8 cellular contexts compared by ENCODE assay signal in genomic region chr3:197298341-197298857, GRCh38. TPM values are rescaled to one million over a fixed set of nuclear protein-coding genes. Genes with fewer than 3 reads are reported as not detected.
DNase-seq lines count a peak whose midpoint lies in the region; ATAC-seq, FAIRE-seq and TF ChIP-seq lines count a peak whose summit lies in the region.

Gene DLG1, minus strand, starts transcription at chr3:197298612. Its CDS starts 1,408 bp downstream, at chr3:197297204.

- H3K79me2 ChIP-seq in keratinocyte (ENCODE audit: control insufficient read depth, insufficient read depth, low read length), result peaks cover 59% of the 10 kb centered on the region

- peak within 1 kb of the TSS; percentile 99 for H3K4me2 ChIP-seq in keratinocyte (ENCODE audit: control insufficient read depth, extremely low read depth, insufficient read depth, low read depth, low read length)

- no peak for TF ChIP-seq CTCF in AG04449 (IDR thresholded peaks at IDR 0.05; ENCODE audit: insufficient read depth, low read length, missing control alignments)
- TF ChIP-seq CTCF in WTC11 (IDR thresholded peaks at IDR 0.05), result no peak
- no peak for TF ChIP-seq CTCF in keratinocyte (optimal IDR thresholded peaks at IDR 0.05 in 1 of 3, IDR thresholded peaks at IDR 0.05 in 1 of 3, conservative IDR thresholded peaks at IDR 0.05 in 1 of 3; ENCODE audit: extremely low read depth in 1 of 3, insufficient read depth in 2 of 3, low read length in 3 of 3)

- H3K4me1 Mint-ChIP-seq in WTC11, result peaks cover 18% of the 10 kb centered on the region

- peaks cover 3 to 15% of the 10 kb centered on the region in 2 experiments for H3K36me3 ChIP-seq in keratinocyte (ENCODE audit: control insufficient read depth in 2 of 2, extremely low read depth in 1 of 2, insufficient read depth in 2 of 2, low read length in 2 of 2)

- peak within 1 kb of the TSS; percentile 95 for H3K4me3 Mint-ChIP-seq in WTC11

- H3K9me1 ChIP-seq in keratinocyte (ENCODE audit: control insufficient read depth, extremely low read depth, insufficient read depth, low read length), result no peaks in the 10 kb centered on the region

- no peaks in the 10 kb centered on the region for H3K27me3 ChIP-seq in keratinocyte (ENCODE audit: control insufficient read depth, extremely low read depth, insufficient read depth, low read length)

- POLR2A ChIA-PET in AG04449 (lab: Yijun Ruan, JAX) (interaction anchor here (0.7 to 1.6 kb wide), 5 partner anchors 8 to 202 kb away, joined by 3 to 9 read pairs (median 4); no protein-coding TSS in a partner anchor), WTC11 (lab: Charles Lee) (interaction anchor here (1.0 kb wide), 1 partner anchor 45 kb away, joined by 3 read pairs; no protein-coding TSS in a partner anchor)

- peaks cover 51% of the 10 kb centered on the region for H3K4me1 ChIP-seq in keratinocyte (ENCODE audit: control insufficient read depth, extremely low read depth, insufficient read depth, low read length)

- no peak for FAIRE-seq in keratinocyte (lab: Jason Lieb, UNC)

- no peaks in the 10 kb centered on the region for H3K9me3 ChIP-seq in keratinocyte (ENCODE audit: control insufficient read depth, low read depth, low read length)

- peaks cover 10% of the 10 kb centered on the region for H3K36me3 Mint-ChIP-seq in WTC11

- H3K4me3 ChIP-seq in AG04449 (ENCODE audit: low read depth, low read length), result peak within 1 kb of the TSS; percentile 87
- H3K4me3 ChIP-seq in keratinocyte (ENCODE audit: control insufficient read depth in 2 of 3, extremely low read depth in 1 of 3, insufficient read depth in 2 of 3, low read depth in 1 of 3, low read length in 3 of 3), result peak within 1 kb of the TSS; percentile 79 to 86 (median 86)

- peak within 1 kb of the TSS; percentile 88 for H3K27ac Mint-ChIP-seq in WTC11

- DNase-seq in AG04449 (ENCODE audit: low read depth, low spot score) (no peak), NCI-H2227 (lab: John Stamatoyannopoulos, UW; ENCODE audit: unreplicated experiment) (peak; percentile 90), WTC11 (ENCODE audit: low spot score) (peak; percentile 82), caudate nucleus (lab: John Stamatoyannopoulos, UW) (peak in 55 of 61 donors; percentile 25 to 88 (median 73)), keratinocyte (ENCODE audit: low read depth, low spot score) (peak; percentile 82)
- peak; percentile 57 to 80 for DNase-seq in stimulated activated CD4-positive, alpha-beta T cell treated with anti-CD3 and anti-CD28 coated beads, Interleukin-15, amount 100 ng/mL, for 1 hour (ENCODE audit: low read depth in 1 of 2, low spot score in 1 of 2)

- ATAC-seq in GM18907 (IDR thresholded peaks at IDR 0.05; ENCODE audit: unreplicated experiment) (peak; percentile 62), HG03139 (IDR thresholded peaks at IDR 0.05; ENCODE audit: unreplicated experiment) (peak; percentile 52), WTC11 (peak; percentile 74)

- CTCF ChIA-PET in AG04449 (lab: Yijun Ruan, JAX), result interaction anchor here (1.3 to 1.5 kb wide), 2 partner anchors 9 to 42 kb away, joined by 4 to 6 read pairs; no protein-coding TSS in a partner anchor
- CTCF ChIA-PET in WTC11 (lab: Charles Lee), result interaction anchor here (0.6 to 1.7 kb wide), 8 partner anchors 41 to 223 kb away, joined by 3 to 7 read pairs (median 4); no protein-coding TSS in a partner anchor

- peak within 1 kb of the TSS; percentile 85 for H3K9ac ChIP-seq in keratinocyte (ENCODE audit: control insufficient read depth, extremely low read depth, insufficient read depth, low read length)

- peak within 1 kb of the TSS; percentile 86 for H3K27ac ChIP-seq in caudate nucleus (ENCODE audit: low read depth, low read length)
- peak within 1 kb of the TSS; percentile 78 for H3K27ac ChIP-seq in keratinocyte (ENCODE audit: control insufficient read depth, insufficient read depth, low read length)

- H2AFZ ChIP-seq in keratinocyte (ENCODE audit: control insufficient read depth, low read length), result peak within 1 kb of the TSS; percentile 70

- dilution Hi-C loops in keratinocyte (cut with MboI; ENCODE audit: extremely low pct_ligation_motif_present, low sequenced_read_pairs), result no loop called here

- no peaks in the 10 kb centered on the region for H3K9me3 Mint-ChIP-seq in WTC11

- H3K27me3 Mint-ChIP-seq in WTC11 (ENCODE audit: low read depth), result no peaks in the 10 kb centered on the region

- no peaks in the 10 kb centered on the region for H4K20me1 ChIP-seq in keratinocyte (ENCODE audit: control insufficient read depth, extremely low read depth, insufficient read depth, low read length)

TF ChIP-seq in WTC11, 78 proteins besides CTCF, POLR2A, EP300 and RAD21 (continues in another document):
- TF ChIP-seq FOXK1 (CRISPR knock-in tag; IDR thresholded peaks at IDR 0.05) (peak; percentile 23; the same call in 1 of the 2 replicates), HMGXB4 (CRISPR knock-in tag; IDR thresholded peaks at IDR 0.05) (no peak; the same call in 1 of the 2 replicates), ETV6 (CRISPR knock-in tag; IDR thresholded peaks at IDR 0.05) (0 out of 2 replicates have a peak, but pooled peaks have one; percentile 22), AFF4 (CRISPR knock-in tag; IDR thresholded peaks at IDR 0.05; ENCODE audit: borderline replicate concordance) (0 out of 2 replicates have a peak, but pooled peaks have one; percentile 13), SP1 (CRISPR knock-in tag; conservative IDR thresholded peaks at IDR 0.05) (peak; percentile 51; the same call in 1 of the 2 replicates), SMAD3 (CRISPR knock-in tag; IDR thresholded peaks at IDR 0.05; ENCODE audit: borderline replicate concordance) (peak; percentile 80), OVOL2 (CRISPR knock-in tag; IDR thresholded peaks at IDR 0.05; ENCODE audit: borderline replicate concordance) (no peak), CREM (CRISPR knock-in tag; IDR thresholded peaks at IDR 0.05) (0 out of 2 replicates have a peak, but pooled peaks have one; percentile 24), ELF4 (CRISPR knock-in tag; IDR thresholded peaks at IDR 0.05; ENCODE audit: low read depth) (no peak), ZNF396 (CRISPR knock-in tag; IDR thresholded peaks at IDR 0.05; ENCODE audit: borderline replicate concordance) (no peak), NFATC4 (CRISPR knock-in tag; IDR thresholded peaks at IDR 0.05) (no peak), ATF2 (CRISPR knock-in tag; IDR thresholded peaks at IDR 0.05; ENCODE audit: borderline replicate concordance, low read depth) (no peak)

RNA-seq across cellular contexts. Expression of gene DLG1, which starts in this region (rescaled TPM):
- 72.0 to 81.1 TPM (median 72.7 TPM) in 3 replicates for total RNA-seq in WTC11 (2021)
- 103 to 139 TPM (median 129 TPM) in 3 replicates for polyA plus RNA-seq in keratinocyte
- polyA plus RNA-seq in keratinocyte (2011; ENCODE audit: low read depth), result 76.2 TPM
- 71.7 and 167 TPM in 2 replicates for polyA plus RNA-seq in keratinocyte (2011; cell fraction: cytosol; rRNA removed)
- polyA plus RNA-seq in keratinocyte (2011; cell fraction: nucleus; rRNA removed), result 219 and 249 TPM in 2 replicates
- 65.5 and 113 TPM in 2 replicates for polyA plus RNA-seq in keratinocyte (2012; ENCODE audit: low replicate concordance)
- polyA minus RNA-seq in keratinocyte, result 95.2 to 298 TPM (median 184 TPM) in 3 replicates
- 84.0 TPM for polyA minus RNA-seq in keratinocyte (2011; cell fraction: cytosol; rRNA and poly(A)+ RNA removed)
- 330 and 756 TPM in 2 replicates for polyA minus RNA-seq in keratinocyte (2011; cell fraction: nucleus; rRNA and poly(A)+ RNA removed)
